In genomic region chr10:89644691-89644966, GRCh38 we compare ENCODE assay signal across 8 cellular contexts. TPM values are rescaled to one million over a fixed set of nuclear protein-coding genes. Genes with fewer than 3 reads are reported as not detected.
A peak's percentile ranks its signal among the peaks of the same experiment; 100 is the strongest.
DNase-seq lines count a peak whose midpoint lies in the region; ATAC-seq and TF ChIP-seq lines count a peak whose summit lies in the region.

No MANE protein-coding gene starts in this region.

- H3K27me3 Mint-ChIP-seq in progenitor cell of endocrine pancreas: no peaks in the 10 kb centered on the region
- H3K27me3 Mint-ChIP-seq in type B pancreatic cell: no peaks in the 10 kb centered on the region

- ATAC-seq in HG02642 (IDR thresholded peaks at IDR 0.05; ENCODE audit: poor library complexity, unreplicated experiment): peak; percentile 42

- H3K4me1 Mint-ChIP-seq in progenitor cell of endocrine pancreas (ENCODE audit: low read depth) (peaks cover 30% of the 10 kb centered on the region), type B pancreatic cell (ENCODE audit: unreplicated experiment) (peaks cover 24% of the 10 kb centered on the region)

- H3K4me3 Mint-ChIP-seq in progenitor cell of endocrine pancreas (ENCODE audit: low read depth): no peak overlapping the region
- no peak overlapping the region for H3K4me3 Mint-ChIP-seq in type B pancreatic cell

- H3K36me3 Mint-ChIP-seq in progenitor cell of endocrine pancreas (ENCODE audit: insufficient read depth) (peaks cover 2% of the 10 kb centered on the region), type B pancreatic cell (no peaks in the 10 kb centered on the region)

- TF ChIP-seq CTCF in foreskin fibroblast (IDR thresholded peaks at IDR 0.05; ENCODE audit: low read depth, low read length) (no peak), progenitor cell of endocrine pancreas (IDR thresholded peaks at IDR 0.05; ENCODE audit: unreplicated experiment) (peak; percentile 8), type B pancreatic cell (conservative IDR thresholded peaks at IDR 0.05) (no peak)

- DNase-seq in NCI-H82 (lab: John Stamatoyannopoulos, UW) (peak; percentile 55), NCI-H82 treated with DMSO at 0.1 percent for 48 hours (lab: John Stamatoyannopoulos, UW; ENCODE audit: unreplicated experiment) (no peak), foreskin fibroblast (no peak), progenitor cell of endocrine pancreas (ENCODE audit: low spot score, unreplicated experiment) (no peak), type B pancreatic cell (ENCODE audit: extremely low spot score, unreplicated experiment) (no peak), cerebellar nuclear complex (lab: John Stamatoyannopoulos, UW) (no peak)

- H3K27ac Mint-ChIP-seq in progenitor cell of endocrine pancreas (no peak overlapping the region), type B pancreatic cell (no peak overlapping the region)

- H3K4me3 ChIP-seq in foreskin fibroblast (ENCODE audit: low read depth in 1 of 2, low read length in 2 of 2): peak overlapping the region; percentile 83 to 84

- H3K9me3 Mint-ChIP-seq in progenitor cell of endocrine pancreas (ENCODE audit: low read depth): no peaks in the 10 kb centered on the region
- no peaks in the 10 kb centered on the region for H3K9me3 Mint-ChIP-seq in type B pancreatic cell

TF ChIP-seq in PFSK-1, 5 proteins besides CTCF, POLR2A, EP300 and RAD21:
- TF ChIP-seq SIN3A (IDR thresholded peaks at IDR 0.05; ENCODE audit: borderline replicate concordance, insufficient read depth, low read length) (no peak), TAF1 (IDR thresholded peaks at IDR 0.05; ENCODE audit: borderline replicate concordance, insufficient read depth, low read length) (0 out of 2 replicates have a peak, but pooled peaks have one; percentile 7)

RNA-seq across cellular contexts. Expression of gene PANK1, which starts 0.4 kb away (rescaled TPM):
- polyA plus RNA-seq in PFSK-1 (2012; ENCODE audit: insufficient read length, low read depth): 2.9 TPM
- total RNA-seq in progenitor cell of endocrine pancreas (34.5 and 38.0 TPM in 2 replicates), type B pancreatic cell (ENCODE audit: low replicate concordance) (32.5 and 33.5 TPM in 2 replicates)

RNA-seq across cellular contexts. Expression of gene KIF20B, which starts 56.8 kb away (rescaled TPM):
- 2.0 TPM for polyA plus RNA-seq in PFSK-1 (2012; ENCODE audit: insufficient read length, low read depth)
- total RNA-seq in progenitor cell of endocrine pancreas (24.2 and 27.0 TPM in 2 replicates), type B pancreatic cell (ENCODE audit: low replicate concordance) (21.3 and 36.9 TPM in 2 replicates)
